ENCODE assay signal across 14 cellular contexts in genomic region chr7:16587129-16587528, GRCh38. TPM values are rescaled to one million over a fixed set of nuclear protein-coding genes. Genes with fewer than 3 reads are reported as not detected.
DNase-seq lines count a peak whose midpoint lies in the region; ATAC-seq and TF ChIP-seq lines count a peak whose summit lies in the region.
"Had no signal": no experiment of that assay in that cellular context is flagged by ENCODE, and none has a peak within 500 bp of the region (broad histone marks: within the 10 kb centered on the region; RNA-seq: fewer than 3 reads in every experiment).

No MANE protein-coding gene starts in this region.

- no peak for DNase-seq in BE2C
- DNase-seq in CD8-positive, alpha-beta T cell, result no peak
- no peak for DNase-seq in suprapubic skin (ENCODE audit: low spot score in 2 of 2)
- DNase-seq: AML-193; CD4-positive, alpha-beta memory T cell; COR-L47; EL; HCEC 1CT; HFFc6 had no signal

- H3K27me3 ChIP-seq in BE2C (no peaks in the 10 kb centered on the region), OCI-LY3 (ENCODE audit: low read depth, low read length) (no peaks in the 10 kb centered on the region), suprapubic skin (no peaks in the 10 kb centered on the region)
- H3K27me3 ChIP-seq in CD8-positive, alpha-beta T cell (ENCODE audit: insufficient read depth, low read length), result no peaks in the 10 kb centered on the region

- no peak overlapping the region for H2AFZ ChIP-seq in OCI-LY3 (ENCODE audit: low read depth, low read length)

- H3K4me1 Mint-ChIP-seq in CD8-positive, alpha-beta T cell (ENCODE audit: low read depth), result no peaks in the 10 kb centered on the region
- H3K4me1 Mint-ChIP-seq: CD4-positive, alpha-beta memory T cell had no signal

- no peaks in the 10 kb centered on the region for H3K36me3 Mint-ChIP-seq in CD8-positive, alpha-beta T cell
- H3K36me3 Mint-ChIP-seq: CD4-positive, alpha-beta memory T cell had no signal

- H3K4me3 Mint-ChIP-seq in CD8-positive, alpha-beta T cell, result peak overlapping the region; percentile 5
- H3K4me3 Mint-ChIP-seq: CD4-positive, alpha-beta memory T cell had no signal

- TF ChIP-seq CTCF in BE2C (IDR thresholded peaks at IDR 0.05; ENCODE audit: low read depth, low read length) (no peak), OCI-LY3 (IDR thresholded peaks at IDR 0.05; ENCODE audit: low read depth, low read length) (no peak), suprapubic skin (IDR thresholded peaks at IDR 0.05) (no peak)
- no peak for TF ChIP-seq CTCF in CD8-positive, alpha-beta T cell (IDR thresholded peaks at IDR 0.05)

- H3K4me1 ChIP-seq in BE2C, result no peaks in the 10 kb centered on the region; the same call in none of the 2 replicates
- H3K4me1 ChIP-seq in CD8-positive, alpha-beta T cell (ENCODE audit: insufficient read depth, low read length), result no peaks in the 10 kb centered on the region
- peaks cover 4% of the 10 kb centered on the region; the same call in 1 of the 2 replicates for H3K4me1 ChIP-seq in OCI-LY3 (ENCODE audit: low read length)
- H3K4me1 ChIP-seq in suprapubic skin, result no peaks in the 10 kb centered on the region

- H3K9me3 ChIP-seq in BE2C (no peaks in the 10 kb centered on the region), OCI-LY3 (ENCODE audit: insufficient read depth, low read length) (no peaks in the 10 kb centered on the region), suprapubic skin (no peaks in the 10 kb centered on the region)
- no peaks in the 10 kb centered on the region for H3K9me3 ChIP-seq in CD8-positive, alpha-beta T cell (ENCODE audit: low read length)

- H3K27ac Mint-ChIP-seq in CD8-positive, alpha-beta T cell, result no peak overlapping the region
- H3K27ac Mint-ChIP-seq: CD4-positive, alpha-beta memory T cell; HFFc6 had no signal

- peak overlapping the region; percentile 61; the same call in 1 of the 2 replicates for H3K4me2 ChIP-seq in OCI-LY3 (ENCODE audit: low read length)

- no peaks in the 10 kb centered on the region for H3K9me3 Mint-ChIP-seq in CD8-positive, alpha-beta T cell

- no peaks in the 10 kb centered on the region for H4K20me1 ChIP-seq in OCI-LY3 (ENCODE audit: insufficient read depth, low read length)

- no peak for ATAC-seq in CD8-positive, alpha-beta T cell
- no peak for ATAC-seq in HG02759 (IDR thresholded peaks at IDR 0.05; ENCODE audit: unreplicated experiment)
- no peak for ATAC-seq in GM18502 (IDR thresholded peaks at IDR 0.05; ENCODE audit: poor library complexity, unreplicated experiment)

- no peak for TF ChIP-seq EP300 in suprapubic skin (IDR thresholded peaks at IDR 0.05)

- peak overlapping the region; percentile 55 for H3K4me3 ChIP-seq in BE2C (ENCODE audit: low read depth, low read length)
- H3K4me3 ChIP-seq in CD8-positive, alpha-beta T cell (ENCODE audit: low read depth, low read length), result no peak overlapping the region
- H3K4me3 ChIP-seq in OCI-LY3 (ENCODE audit: low read length), result no peak overlapping the region
- no peak overlapping the region for H3K4me3 ChIP-seq in suprapubic skin

- intact Hi-C loops in CD8-positive, alpha-beta T cell (cut with DNase I, micrococcal nuclease), result no loop called here

- POLR2A ChIA-PET in CD8-positive, alpha-beta T cell (lab: Charles Lee), result interaction anchor here (0.6 kb wide), 1 partner anchor 12 kb away, joined by 4 read pairs; no protein-coding TSS in a partner anchor

- 95% methylated on average over 3 of the region's 3 CpGs for WGBS in suprapubic skin

- CTCF ChIA-PET in CD8-positive, alpha-beta T cell (lab: Charles Lee), result interaction anchor here (0.9 to 1.4 kb wide), 3 partner anchors 10 to 23 kb away, joined by 3 to 4 read pairs (median 3); no protein-coding TSS in a partner anchor

- H3K79me2 ChIP-seq in OCI-LY3 (ENCODE audit: low read length), result no peaks in the 10 kb centered on the region

- TF ChIP-seq POLR2A in suprapubic skin (IDR thresholded peaks at IDR 0.05), result no peak

- H3K27ac ChIP-seq in CD8-positive, alpha-beta T cell (ENCODE audit: low read depth, low read length), result no peak overlapping the region
- H3K27ac ChIP-seq in OCI-LY3 (ENCODE audit: low read length), result no peak overlapping the region
- no peak overlapping the region for H3K27ac ChIP-seq in suprapubic skin
- H3K27ac ChIP-seq: C4-2B, HL-60 had no signal

- H3K27me3 Mint-ChIP-seq in CD8-positive, alpha-beta T cell (ENCODE audit: low read depth), result peaks cover 14% of the 10 kb centered on the region

- H3K9ac ChIP-seq in OCI-LY3 (ENCODE audit: low read length), result no peak overlapping the region

- H3K36me3 ChIP-seq in BE2C, result no peaks in the 10 kb centered on the region
- no peaks in the 10 kb centered on the region for H3K36me3 ChIP-seq in CD8-positive, alpha-beta T cell (ENCODE audit: insufficient read depth, low read length)
- H3K36me3 ChIP-seq in OCI-LY3 (replicated peaks; ENCODE audit: low read depth, low read length), result no peaks in the 10 kb centered on the region
- H3K36me3 ChIP-seq in suprapubic skin, result no peaks in the 10 kb centered on the region

RNA-seq across cellular contexts. Expression of gene ANKMY2, which starts 58.4 kb away (rescaled TPM):
- 12.6 TPM for polyA plus RNA-seq in BE2C (2012; ENCODE audit: insufficient read depth, insufficient read length, low read depth)
- total RNA-seq in CD8-positive, alpha-beta T cell, result 1 to 10 TPM; 3.9 TPM
- total RNA-seq in suprapubic skin, result 10 to 100 TPM in 1 of 4 donors, 1 to 10 TPM in 3; 5.2 to 16.2 (median 9.4) TPM

RNA-seq across cellular contexts. Expression of gene BZW2, which starts 58.9 kb away (rescaled TPM):
- 163 TPM for polyA plus RNA-seq in BE2C (2012; ENCODE audit: insufficient read depth, insufficient read length, low read depth)
- total RNA-seq in CD8-positive, alpha-beta T cell, result 10 to 100 TPM; 23.2 to 23.8 TPM
- 10 to 100 TPM; 60.5 to 97.9 (median 84.4) TPM for total RNA-seq in suprapubic skin
